In the genomic region with DNA sequence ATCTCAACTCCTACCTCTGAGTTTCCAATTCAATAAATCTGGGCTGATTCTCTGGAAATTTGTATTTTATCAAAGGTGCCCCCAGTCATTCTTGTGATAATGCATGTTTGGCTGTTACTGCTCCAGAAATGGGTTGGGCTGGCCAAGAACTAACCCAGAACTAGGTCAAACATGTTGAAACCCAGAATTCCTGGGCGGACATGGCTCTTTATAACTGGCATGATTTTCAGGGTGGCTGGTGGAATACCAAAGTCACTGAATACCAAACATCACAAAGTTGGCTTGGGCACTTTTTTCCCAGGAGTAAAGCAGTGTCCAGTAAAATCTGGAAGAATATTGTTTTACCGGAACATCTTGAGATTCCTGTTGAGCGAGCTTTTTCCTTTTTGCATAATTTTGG, we compare ENCODE assay signal across 26 cellular contexts.
"Had no signal": no experiment of that assay in that cellular context is flagged by ENCODE, and none has a peak within 500 bp of the region (broad histone marks: within the 10 kb centered on the region; RNA-seq: fewer than 3 reads in every experiment).

No MANE protein-coding gene starts in this region.

- H3K4me1 ChIP-seq: esophagus muscularis mucosa, vagina had no signal

- H3K4me3 Mint-ChIP-seq: activated naive CD4-positive, alpha-beta T cell treated with anti-CD3 and anti-CD28 coated beads, Interleukin-2, amount 10 ng/mL, durations not matched to agents 7 days and 5 days; activated naive CD8-positive, alpha-beta T cell treated with anti-CD3 and anti-CD28 coated beads, Interleukin-2, amount 10 ng/mL, durations not matched to agents 7 days and 5 days; naive thymus-derived CD4-positive, alpha-beta T cell; neural crest cell; stimulated activated effector memory CD8-positive, alpha-beta T cell treated with anti-CD3 and anti-CD28 coated beads, Interleukin-12 subunit alpha, Interleukin-12 subunit beta, amount 100 ng/mL, for 72 hours; stimulated activated naive CD8-positive, alpha-beta T cell treated with anti-CD3 and anti-CD28 coated beads, Interleukin-15, Interleukin-2, amounts not matched to agents 100 ng/mL and 50 ng/mL, for 24 hours had no signal

- H3K27ac Mint-ChIP-seq: activated naive CD4-positive, alpha-beta T cell treated with anti-CD3 and anti-CD28 coated beads, Interleukin-2, amount 10 ng/mL, durations not matched to agents 7 days and 5 days; activated naive CD8-positive, alpha-beta T cell treated with anti-CD3 and anti-CD28 coated beads, Interleukin-2, amount 10 ng/mL, durations not matched to agents 7 days and 5 days; naive thymus-derived CD4-positive, alpha-beta T cell; stimulated activated effector memory CD8-positive, alpha-beta T cell treated with anti-CD3 and anti-CD28 coated beads, Interleukin-12 subunit alpha, Interleukin-12 subunit beta, amount 100 ng/mL, for 72 hours; stimulated activated naive CD8-positive, alpha-beta T cell treated with anti-CD3 and anti-CD28 coated beads, Interleukin-15, Interleukin-2, amounts not matched to agents 100 ng/mL and 50 ng/mL, for 24 hours had no signal

- H3K36me3 Mint-ChIP-seq: activated naive CD4-positive, alpha-beta T cell treated with anti-CD3 and anti-CD28 coated beads, Interleukin-2, amount 10 ng/mL, durations not matched to agents 7 days and 5 days; activated naive CD8-positive, alpha-beta T cell treated with anti-CD3 and anti-CD28 coated beads, Interleukin-2, amount 10 ng/mL, durations not matched to agents 7 days and 5 days; stimulated activated effector memory CD8-positive, alpha-beta T cell treated with anti-CD3 and anti-CD28 coated beads, Interleukin-12 subunit alpha, Interleukin-12 subunit beta, amount 100 ng/mL, for 72 hours had no signal

- H3K27me3 Mint-ChIP-seq: activated naive CD4-positive, alpha-beta T cell treated with anti-CD3 and anti-CD28 coated beads, Interleukin-2, amount 10 ng/mL, durations not matched to agents 7 days and 5 days; activated naive CD8-positive, alpha-beta T cell treated with anti-CD3 and anti-CD28 coated beads, Interleukin-2, amount 10 ng/mL, durations not matched to agents 7 days and 5 days; naive thymus-derived CD4-positive, alpha-beta T cell; stimulated activated naive CD8-positive, alpha-beta T cell treated with anti-CD3 and anti-CD28 coated beads, Interleukin-15, Interleukin-2, amounts not matched to agents 100 ng/mL and 50 ng/mL, for 24 hours had no signal

- ATAC-seq: activated CD4-positive, CD25-positive, alpha-beta regulatory T cell treated with anti-CD3 and anti-CD28 coated beads, Interleukin-2, amount 50 U/mL, for 24 hours; naive thymus-derived CD4-positive, alpha-beta T cell; sciatic nerve; stimulated activated effector memory CD8-positive, alpha-beta T cell treated with anti-CD3 and anti-CD28 coated beads, Interleukin-12 subunit alpha, Interleukin-12 subunit beta, amount 100 ng/mL, for 72 hours had no signal

- H3K4me3 ChIP-seq: esophagus muscularis mucosa, left ventricle myocardium inferior, skin epidermis, thyroid gland, upper lobe of left lung, vagina had no signal

- H3K9me3 Mint-ChIP-seq: neural crest cell; stimulated activated effector memory CD8-positive, alpha-beta T cell treated with anti-CD3 and anti-CD28 coated beads, Interleukin-12 subunit alpha, Interleukin-12 subunit beta, amount 100 ng/mL, for 72 hours had no signal

- H3K36me3 ChIP-seq: esophagus muscularis mucosa, left ventricle myocardium inferior, thyroid gland, upper lobe of left lung, vagina, WERI-Rb-1 had no signal

- DNase-seq: activated CD4-positive, alpha-beta T cell treated with anti-CD3 and anti-CD28 coated beads for 48 hours; activated CD4-positive, alpha-beta T cell treated with anti-CD3 and anti-CD28 coated beads, Interleukin-2, amount 50 U/mL, for 48 hours; activated CD8-positive, alpha-beta memory T cell treated with anti-CD3 and anti-CD28 coated beads, Interleukin-2, amount 50 U/mL, for 4 hours; activated gamma-delta T cell; activated naive CD4-positive, alpha-beta T cell treated with anti-CD3 and anti-CD28 coated beads, Interleukin-2, amount 10 ng/mL, durations not matched to agents 7 days and 5 days; activated naive CD8-positive, alpha-beta T cell treated with anti-CD3 and anti-CD28 coated beads, Interleukin-2, amount 10 ng/mL, durations not matched to agents 7 days and 5 days; activated T-cell treated with anti-CD3 and anti-CD28 coated beads, Interleukin-2, amount 50 U/mL, for 1 hour; central memory CD4-positive, alpha-beta T cell; dermis blood vessel endothelial cell; effector CD4-positive, alpha-beta T cell; glutamatergic neuron; left ventricle myocardium inferior; naive thymus-derived CD4-positive, alpha-beta T cell; stimulated activated CD4-positive, alpha-beta T cell treated with anti-CD3 and anti-CD28 coated beads, Interleukin-12 subunit alpha, Interleukin-12 subunit beta, amount 100 ng/mL, for 4 hours; stimulated activated CD4-positive, alpha-beta T cell treated with anti-CD3 and anti-CD28 coated beads, Interleukin-4, amount 100 ng/mL, for 24 hours; thyroid gland; upper lobe of left lung; WERI-Rb-1 had no signal

- H3K27ac ChIP-seq: esophagus muscularis mucosa, left ventricle myocardium inferior, skin epidermis, thyroid gland, upper lobe of left lung, vagina, WERI-Rb-1 had no signal

- H3K9me3 ChIP-seq: esophagus muscularis mucosa, left ventricle myocardium inferior, thyroid gland, upper lobe of left lung, vagina had no signal

- H3K27me3 ChIP-seq: esophagus muscularis mucosa, thyroid gland, upper lobe of left lung, vagina had no signal
